In genomic region chr11:120569903-120570302, GRCh38 we compare ENCODE assay signal across 22 cellular contexts. TPM values are rescaled to one million over a fixed set of nuclear protein-coding genes. Genes with fewer than 3 reads are reported as not detected.
DNase-seq lines count a peak whose midpoint lies in the region; ATAC-seq and TF ChIP-seq lines count a peak whose summit lies in the region.
"Had no signal": no experiment of that assay in that cellular context is flagged by ENCODE, and none has a peak within 500 bp of the region (broad histone marks: within the 10 kb centered on the region; RNA-seq: fewer than 3 reads in every experiment).

No MANE protein-coding gene starts in this region.

- WGBS in endodermal cell (ENCODE audit: insufficient coverage in 1 of 2, insufficient read length in 1 of 2), 2 experiments: 73% methylated on average over 7 of the region's 7 CpGs; no CpG with 5 or more reads in 1 of the 2 experiments
- WGBS in spleen, 5 donors: 68 to 82% (median 72%) methylated on average over 7 of the region's 7 CpGs

- no TSS peak for BruUV-seq in HCT116 (replicated peaks; lab: Mats Ljungman, UMichigan)

- H3K9ac ChIP-seq in HCT116 (ENCODE audit: low read length) (no peak overlapping the region), endodermal cell (ENCODE audit: extremely low read depth, low read length, poor library complexity, severe bottlenecking) (no peak overlapping the region)
- H3K9ac ChIP-seq: BLaER1 had no signal

- H3K9me3 ChIP-seq in HCT116 (ENCODE audit: control insufficient read depth in 1 of 2, insufficient read depth in 1 of 2, low read depth in 1 of 2, low read length in 2 of 2) (no peaks in the 10 kb centered on the region), endodermal cell (ENCODE audit: control insufficient read depth, low read length) (no peaks in the 10 kb centered on the region), spleen (no peaks in the 10 kb centered on the region)
- H3K9me3 ChIP-seq: BLaER1 had no signal

- H3K4me1 ChIP-seq in HCT116 (ENCODE audit: control insufficient read depth in 1 of 2, insufficient read depth in 2 of 2, low read length in 2 of 2): peaks cover 50 to 52% of the 10 kb centered on the region in 2 experiments
- H3K4me1 ChIP-seq in endodermal cell (ENCODE audit: control insufficient read depth, insufficient read depth, low read length): peaks cover 9% of the 10 kb centered on the region
- peaks cover 3 to 10% (median 6%) of the 10 kb centered on the region in 6 donors for H3K4me1 ChIP-seq in spleen

- no peak for TF ChIP-seq POLR2A in HCT116 (IDR thresholded peaks at IDR 0.05; ENCODE audit: borderline replicate concordance, extremely low read depth, insufficient read depth, insufficient read length)
- TF ChIP-seq POLR2A in spleen (IDR thresholded peaks at IDR 0.05): no peak

- TF ChIP-seq CTCF in HCT116 (IDR thresholded peaks at IDR 0.05 in 2 of 3, conservative IDR thresholded peaks at IDR 0.05 in 1 of 3; ENCODE audit: borderline replicate concordance in 1 of 3, insufficient read depth in 1 of 3, low read depth in 2 of 3, low read length in 2 of 3): no peak
- no peak for TF ChIP-seq CTCF in endodermal cell (conservative IDR thresholded peaks at IDR 0.05)
- TF ChIP-seq CTCF in spleen (IDR thresholded peaks at IDR 0.05 in 8 of 11, conservative IDR thresholded peaks at IDR 0.05 in 3 of 11): no peak

- no peaks in the 10 kb centered on the region for H4K20me1 ChIP-seq in HCT116 (ENCODE audit: insufficient read depth)
- H4K20me1 ChIP-seq: BLaER1 had no signal

- no peak overlapping the region for H3K27ac Mint-ChIP-seq in endodermal cell
- H3K27ac Mint-ChIP-seq: CD4-positive, alpha-beta T cell had no signal

- CTCF ChIA-PET in HCT116 (lab: Charles Lee): interaction anchor here (1.6 kb wide), 1 partner anchor 625 kb away, joined by 4 read pairs; no protein-coding TSS in a partner anchor

- H3K27ac ChIP-seq in HCT116 (ENCODE audit: low read depth, low read length): peak overlapping the region; percentile 69; the same call in 1 of the 2 replicates
- H3K27ac ChIP-seq in endodermal cell (ENCODE audit: low read depth, low read length): no peak overlapping the region
- no peak overlapping the region for H3K27ac ChIP-seq in spleen
- H3K27ac ChIP-seq: 22Rv1, BLaER1, RWPE1, SK-N-MC had no signal

- H3K36me3 ChIP-seq in HCT116 (ENCODE audit: control insufficient read depth in 1 of 2, insufficient read depth in 2 of 2, low read length in 2 of 2) (no peaks in the 10 kb centered on the region), endodermal cell (ENCODE audit: control insufficient read depth, insufficient read depth, low read length) (no peaks in the 10 kb centered on the region), spleen (no peaks in the 10 kb centered on the region)
- H3K36me3 ChIP-seq: BLaER1 had no signal

- intact Hi-C loops in HCT116 (cut with micrococcal nuclease) (no loop called here), spleen (cut with DNase I; ENCODE audit: low total_unique reads) (no loop called here)

- peaks cover 18% of the 10 kb centered on the region for H3K4me1 Mint-ChIP-seq in endodermal cell

- H3K27me3 ChIP-seq in HCT116 (ENCODE audit: insufficient read depth, low read length): no peaks in the 10 kb centered on the region
- H3K27me3 ChIP-seq in endodermal cell (ENCODE audit: control insufficient read depth, insufficient read depth, low read length, poor library complexity, severe bottlenecking): peaks cover 8% of the 10 kb centered on the region
- H3K27me3 ChIP-seq in spleen (replicated peaks in 1 of 7): peaks cover 0 to 32% (median 6%) of the 10 kb centered on the region in 7 donors

- RAD21 ChIA-PET in HCT116 (lab: Charles Lee; ENCODE audit: low non-redundant PET in 1 of 2, low total read pairs in 2 of 2, uncharacterized antibody in 2 of 2, unreplicated experiment in 2 of 2): no interaction called here

- H3K4me2 ChIP-seq in HCT116 (ENCODE audit: low read length): no peak overlapping the region
- H3K4me2 ChIP-seq: BLaER1 had no signal

- POLR2A ChIA-PET in HCT116 (lab: Charles Lee): no interaction called here

- H3K4me3 Mint-ChIP-seq in endodermal cell: no peak overlapping the region
- H3K4me3 Mint-ChIP-seq: CD4-positive, alpha-beta T cell had no signal

- H3K9me3 Mint-ChIP-seq in endodermal cell: no peaks in the 10 kb centered on the region
- H3K9me3 Mint-ChIP-seq: CD4-positive, alpha-beta T cell had no signal

- no peak for TF ChIP-seq RAD21 in HCT116 (IDR thresholded peaks at IDR 0.05; ENCODE audit: low read depth)

- DNase-seq in NCI-H82 (lab: John Stamatoyannopoulos, UW) (peak; percentile 26), NCI-H82 treated with DMSO at 0.1 percent for 48 hours (lab: John Stamatoyannopoulos, UW; ENCODE audit: unreplicated experiment) (no peak), HCT116 (ENCODE audit: low read depth, low spot score) (no peak), endodermal cell (peak; percentile 69), spleen (peak; percentile 29), NCI-H1417 treated with DMSO at 0.1 percent for 48 hours (lab: John Stamatoyannopoulos, UW) (no peak), NCI-H510A (lab: John Stamatoyannopoulos, UW) (no peak)
- DNase-seq: ACHN; CD4-positive, alpha-beta T cell; Karpas-422; NCI-H1694 treated with DMSO at 0.1 percent for 48 hours; NCI-H2081 treated with DMSO at 0.1 percent for 48 hours; NCI-H446; NCI-H69; NK-92 treated with Interleukin-12 subunit alpha and Interleukin-12 subunit beta, amount 100 ng/mL, for 24 hours; SHP77 treated with DMSO at 0.1 percent for 48 hours; SW 1271 had no signal

- no peaks in the 10 kb centered on the region for H3K9me2 ChIP-seq in HCT116 (ENCODE audit: insufficient read depth)

- H3K79me2 ChIP-seq in HCT116 (ENCODE audit: insufficient read depth, low read length): no peaks in the 10 kb centered on the region

- ATAC-seq in HCT116: no peak
- no peak for ATAC-seq in HG02759 (IDR thresholded peaks at IDR 0.05; ENCODE audit: unreplicated experiment)

- H3K36me3 Mint-ChIP-seq in endodermal cell (ENCODE audit: low read depth): no peaks in the 10 kb centered on the region

- no peak overlapping the region for H2AFZ ChIP-seq in HCT116 (ENCODE audit: low read depth, low read length, poor library complexity, severe bottlenecking)

- H3K27me3 Mint-ChIP-seq in endodermal cell (ENCODE audit: insufficient read depth): peaks cover 36% of the 10 kb centered on the region

- H3K4me3 ChIP-seq in HCT116 (replicated peaks in 1 of 2; ENCODE audit: low read depth in 1 of 2, low read length in 2 of 2) (no peak overlapping the region), endodermal cell (ENCODE audit: low read length) (no peak overlapping the region), spleen (no peak overlapping the region)
- H3K4me3 ChIP-seq: BLaER1, SK-N-MC had no signal

TF ChIP-seq in HCT116, 20 proteins besides CTCF, POLR2A, EP300 and RAD21:
- TF ChIP-seq FOSL1 (IDR thresholded peaks at IDR 0.05; ENCODE audit: low read depth) (no peak), CBX3 (IDR thresholded peaks at IDR 0.05; ENCODE audit: low read depth) (no peak), CEBPB (IDR thresholded peaks at IDR 0.05; ENCODE audit: low read depth) (no peak), ZNF274 (IDR thresholded peaks at IDR 0.05; ENCODE audit: low read depth, low read length) (no peak), EZH2phosphoT487 (IDR thresholded peaks at IDR 0.05; ENCODE audit: borderline replicate concordance) (no peak)
- TF ChIP-seq, protein P1, sequence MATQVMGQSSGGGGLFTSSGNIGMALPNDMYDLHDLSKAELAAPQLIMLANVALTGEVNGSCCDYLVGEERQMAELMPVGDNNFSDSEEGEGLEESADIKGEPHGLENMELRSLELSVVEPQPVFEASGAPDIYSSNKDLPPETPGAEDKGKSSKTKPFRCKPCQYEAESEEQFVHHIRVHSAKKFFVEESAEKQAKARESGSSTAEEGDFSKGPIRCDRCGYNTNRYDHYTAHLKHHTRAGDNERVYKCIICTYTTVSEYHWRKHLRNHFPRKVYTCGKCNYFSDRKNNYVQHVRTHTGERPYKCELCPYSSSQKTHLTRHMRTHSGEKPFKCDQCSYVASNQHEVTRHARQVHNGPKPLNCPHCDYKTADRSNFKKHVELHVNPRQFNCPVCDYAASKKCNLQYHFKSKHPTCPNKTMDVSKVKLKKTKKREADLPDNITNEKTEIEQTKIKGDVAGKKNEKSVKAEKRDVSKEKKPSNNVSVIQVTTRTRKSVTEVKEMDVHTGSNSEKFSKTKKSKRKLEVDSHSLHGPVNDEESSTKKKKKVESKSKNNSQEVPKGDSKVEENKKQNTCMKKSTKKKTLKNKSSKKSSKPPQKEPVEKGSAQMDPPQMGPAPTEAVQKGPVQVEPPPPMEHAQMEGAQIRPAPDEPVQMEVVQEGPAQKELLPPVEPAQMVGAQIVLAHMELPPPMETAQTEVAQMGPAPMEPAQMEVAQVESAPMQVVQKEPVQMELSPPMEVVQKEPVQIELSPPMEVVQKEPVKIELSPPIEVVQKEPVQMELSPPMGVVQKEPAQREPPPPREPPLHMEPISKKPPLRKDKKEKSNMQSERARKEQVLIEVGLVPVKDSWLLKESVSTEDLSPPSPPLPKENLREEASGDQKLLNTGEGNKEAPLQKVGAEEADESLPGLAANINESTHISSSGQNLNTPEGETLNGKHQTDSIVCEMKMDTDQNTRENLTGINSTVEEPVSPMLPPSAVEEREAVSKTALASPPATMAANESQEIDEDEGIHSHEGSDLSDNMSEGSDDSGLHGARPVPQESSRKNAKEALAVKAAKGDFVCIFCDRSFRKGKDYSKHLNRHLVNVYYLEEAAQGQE (IDR thresholded peaks at IDR 0.05; ENCODE audit: low read depth): no peak

RNA-seq across cellular contexts. Expression of gene GRIK4, which starts 58.4 kb away (rescaled TPM):
- total RNA-seq in HCT116 (2021; ENCODE audit: unreplicated experiment): 0.52 TPM
- 0.16 and 0.18 TPM in 2 replicates for polyA plus RNA-seq in HCT116 (2012)
- 1 to 10 TPM; 1.7 to 3.5 TPM for total RNA-seq in endodermal cell
- 1.9 TPM for polyA plus RNA-seq in endodermal cell (2013, experiment 1 of 2)
- polyA plus RNA-seq in endodermal cell (2013, experiment 2 of 2): 1.6 TPM
- total RNA-seq in spleen: 1 to 10 TPM in 4 of 7 donors, under 1 TPM in 3; 0.40 to 2.4 (median 1.7) TPM
- polyA plus RNA-seq in spleen: under 1 TPM; 0.04 to 0.19 (median 0.14) TPM
- total RNA-seq: CD4-positive, alpha-beta T cell had no signal

Comparison
In these comparisons a context has a peak if more than half of its experiments do, and no peak if none do; other contexts are left out.
1. DNase-seq: peak in NCI-H82 (single experiment), endodermal cell (single experiment) and spleen (single experiment); none in NCI-H82 treated with DMSO at 0.1 percent for 48 hours (single experiment), HCT116 (single experiment), NCI-H1417 treated with DMSO at 0.1 percent for 48 hours (single experiment) and NCI-H510A (single experiment).